ENCODE assay signal across 31 cellular contexts in genomic region chr6:39003488-39003887, GRCh38. TPM values are rescaled to one million over a fixed set of nuclear protein-coding genes. Genes with fewer than 3 reads are reported as not detected.
"Had no signal": no experiment of that assay in that cellular context is flagged by ENCODE, and none has a peak within 500 bp of the region (broad histone marks: within the 10 kb centered on the region; RNA-seq: fewer than 3 reads in every experiment).

No MANE protein-coding gene starts in this region.

- H3K4me1 ChIP-seq: neural progenitor cell, parathyroid adenoma, psoas muscle, spleen, suprapubic skin, testis, tibial artery, transverse colon, upper lobe of right lung, uterus had no signal

- DNase-seq: naive thymus-derived CD8-positive, alpha-beta T cell; occipital lobe; ovary; posterior cingulate gyrus; psoas muscle; right cardiac atrium; spleen; stimulated activated CD4-positive, alpha-beta T cell treated with anti-CD3 and anti-CD28 coated beads, Interleukin-12 subunit alpha, Interleukin-12 subunit beta, amount 100 ng/mL, for 4 hours; stimulated activated CD4-positive, alpha-beta T cell treated with anti-CD3 and anti-CD28 coated beads, Interleukin-1b, Interleukin-23, amount 100 ng/mL, for 48 hours; stimulated activated CD4-positive, alpha-beta T cell treated with anti-CD3 and anti-CD28 coated beads, Interleukin-4, amount 100 ng/mL, for 1 hour; stimulated activated CD4-positive, alpha-beta T cell treated with anti-CD3 and anti-CD28 coated beads, Interleukin-4, amount 100 ng/mL, for 4 hours; stimulated activated naive CD4-positive, alpha-beta T cell; stimulated activated naive CD8-positive, alpha-beta T cell treated with anti-CD3 and anti-CD28 coated beads, Interleukin-15, amount 100 ng/mL, for 72 hours; substantia nigra; testis; tibial artery; transverse colon; upper lobe of right lung; uterus had no signal

- H3K4me3 Mint-ChIP-seq: naive thymus-derived CD8-positive, alpha-beta T cell; nephron; neural progenitor cell; stimulated activated memory B cell treated with anti-CD40 and anti-IgM and Interleukin-4, amounts not matched to agents 10 μg/mL and 1 μg/mL and 100 μg/mL, for 72 hours; stimulated activated naive CD8-positive, alpha-beta T cell treated with anti-CD3 and anti-CD28 coated beads, Interleukin-15, amount 100 ng/mL, for 72 hours; type B pancreatic cell had no signal

- H3K27me3 ChIP-seq: ovary, testis, tibial artery, uterus had no signal

- H3K4me1 Mint-ChIP-seq: naive thymus-derived CD8-positive, alpha-beta T cell; nephron; neural progenitor cell; stimulated activated memory B cell treated with anti-CD40 and anti-IgM and Interleukin-4, amounts not matched to agents 10 μg/mL and 1 μg/mL and 100 μg/mL, for 72 hours; stimulated activated naive CD8-positive, alpha-beta T cell treated with anti-CD3 and anti-CD28 coated beads, Interleukin-15, amount 100 ng/mL, for 72 hours had no signal

- H3K4me2 ChIP-seq: neural progenitor cell, smooth muscle cell had no signal

- H3K4me3 ChIP-seq: neural progenitor cell, ovary, psoas muscle, skin epidermis, smooth muscle cell, spleen, suprapubic skin, testis, tibial artery, transverse colon, upper lobe of right lung, uterus had no signal

- ATAC-seq: naive thymus-derived CD8-positive, alpha-beta T cell; psoas muscle; right cardiac atrium; sciatic nerve; stimulated activated memory B cell treated with anti-CD40 and anti-IgM and Interleukin-4, amounts not matched to agents 10 μg/mL and 1 μg/mL and 100 μg/mL, for 72 hours; stimulated activated naive CD8-positive, alpha-beta T cell treated with anti-CD3 and anti-CD28 coated beads, Interleukin-15, amount 100 ng/mL, for 72 hours; upper lobe of right lung had no signal

- H3K9ac ChIP-seq: neural progenitor cell, parathyroid adenoma had no signal

- H3K9me3 Mint-ChIP-seq: naive thymus-derived CD8-positive, alpha-beta T cell; neural progenitor cell; stimulated activated memory B cell treated with anti-CD40 and anti-IgM and Interleukin-4, amounts not matched to agents 10 μg/mL and 1 μg/mL and 100 μg/mL, for 72 hours; stimulated activated naive CD8-positive, alpha-beta T cell treated with anti-CD3 and anti-CD28 coated beads, Interleukin-15, amount 100 ng/mL, for 72 hours; type B pancreatic cell had no signal

- H3K27ac Mint-ChIP-seq: naive thymus-derived CD8-positive, alpha-beta T cell; nephron; neural progenitor cell; progenitor cell of endocrine pancreas; stimulated activated memory B cell treated with anti-CD40 and anti-IgM and Interleukin-4, amounts not matched to agents 10 μg/mL and 1 μg/mL and 100 μg/mL, for 72 hours; stimulated activated naive CD8-positive, alpha-beta T cell treated with anti-CD3 and anti-CD28 coated beads, Interleukin-15, amount 100 ng/mL, for 72 hours; type B pancreatic cell had no signal

- H3K36me3 Mint-ChIP-seq: naive thymus-derived CD8-positive, alpha-beta T cell; neural progenitor cell; stimulated activated memory B cell treated with anti-CD40 and anti-IgM and Interleukin-4, amounts not matched to agents 10 μg/mL and 1 μg/mL and 100 μg/mL, for 72 hours; type B pancreatic cell had no signal

- H2AFZ ChIP-seq: neural progenitor cell, parathyroid adenoma had no signal

- H3K36me3 ChIP-seq: neural progenitor cell, ovary, spleen, suprapubic skin, tibial artery, transverse colon, upper lobe of right lung, uterus had no signal

- H3K27ac ChIP-seq: neural progenitor cell, ovary, parathyroid adenoma, psoas muscle, skin epidermis, spleen, suprapubic skin, testis, tibial artery, transverse colon, upper lobe of right lung, uterus had no signal

- H3K79me2 ChIP-seq: parathyroid adenoma had no signal

- H3K9me3 ChIP-seq: ovary, spleen, suprapubic skin, testis, tibial artery, transverse colon, upper lobe of right lung had no signal

RNA-seq across cellular contexts. Expression of gene GLP1R, which starts 45.1 kb away (rescaled TPM):
- total RNA-seq: naive thymus-derived CD8-positive, alpha-beta T cell; occipital lobe; osteoblast; ovary; psoas muscle; renal cortical epithelial cell; smooth muscle cell; transverse colon; upper lobe of right lung had no signal
- polyA plus RNA-seq: naive thymus-derived CD8-positive, alpha-beta T cell; psoas muscle; smooth muscle cell; spleen had no signal
